ENCODE assay signal across 11 cellular contexts in genomic region chr2:23487735-23488492, GRCh38.
A peak's percentile ranks its signal among the peaks of the same experiment; 100 is the strongest.
DNase-seq lines count a peak whose midpoint lies in the region; TF ChIP-seq lines count a peak whose summit lies in the region.
"Had no signal": no experiment of that assay in that cellular context is flagged by ENCODE, and none has a peak within 500 bp of the region (broad histone marks: within the 10 kb centered on the region; RNA-seq: fewer than 3 reads in every experiment).

No MANE protein-coding gene starts in this region.

- TF ChIP-seq CTCF in AG09319 (IDR thresholded peaks at IDR 0.05; ENCODE audit: low read depth, low read length) (no peak), epithelial cell of esophagus (IDR thresholded peaks at IDR 0.05; ENCODE audit: insufficient read depth, low read depth, low read length, missing control alignments) (no peak)

- H4K20me1 ChIP-seq in GM23248 (ENCODE audit: insufficient read depth), result no peaks in the 10 kb centered on the region

- H3K9ac ChIP-seq in GM23248, result no peak overlapping the region

- 89 to 90% methylated on average over 13 to 14 of the region's 14 CpGs for WGBS in GM23248 (ENCODE audit: low coverage in 1 of 2, low lambda C conversion rate in 2 of 2, missing lambda C conversion rate in 2 of 2), 2 experiments

- H3K36me3 ChIP-seq in GM23248 (ENCODE audit: low read depth), result no peaks in the 10 kb centered on the region

- H3K79me2 ChIP-seq in GM23248 (ENCODE audit: insufficient read depth), result no peaks in the 10 kb centered on the region

- in situ Hi-C loops in GM23248 (cut with MboI), result no loop called here

- H3K27me3 ChIP-seq in GM23248 (replicated peaks; ENCODE audit: insufficient read depth), result no peaks in the 10 kb centered on the region

- H3K4me3 ChIP-seq in GM23248 (no peak overlapping the region), epithelial cell of esophagus (ENCODE audit: low read length) (no peak overlapping the region)

- H3K4me1 ChIP-seq in GM23248 (ENCODE audit: insufficient read depth), result no peaks in the 10 kb centered on the region; the same call in 1 of the 2 replicates

- no peaks in the 10 kb centered on the region for H3K9me3 ChIP-seq in GM23248 (ENCODE audit: low read depth)

- H3F3A ChIP-seq in GM23248 (ENCODE audit: insufficient read depth), result no peaks in the 10 kb centered on the region

- no peaks in the 10 kb centered on the region for H3K9me2 ChIP-seq in GM23248 (ENCODE audit: insufficient read depth)

- H3K4me2 ChIP-seq in GM23248 (ENCODE audit: unreplicated experiment), result no peak overlapping the region

- no peak overlapping the region for H2AFZ ChIP-seq in GM23248

- DNase-seq in AG09319 (ENCODE audit: extremely low read depth, low read depth), result peak; percentile 12
- DNase-seq in GM23248, result peak; percentile 19
- peak; percentile 67 for DNase-seq in OCI-M1 (lab: John Stamatoyannopoulos, UW)
- DNase-seq in epithelial cell of esophagus (ENCODE audit: low read depth), result peak; percentile 40
- DNase-seq in NCI-H1105 treated with DMSO at 0.1 percent for 48 hours (lab: John Stamatoyannopoulos, UW), result no peak
- DNase-seq in NCI-H1436 treated with DMSO at 0.1 percent for 48 hours (lab: John Stamatoyannopoulos, UW), result no peak
- no peak for DNase-seq in DMS79 treated with DMSO at 0.1 percent for 48 hours (lab: John Stamatoyannopoulos, UW)
- DNase-seq in activated naive CD4-positive, alpha-beta T cell treated with anti-CD3 and anti-CD28 coated beads, Interleukin-2, amount 50 U/mL, for 16 hours, result no peak
- DNase-seq: activated gamma-delta T cell treated with Interleukin-2 at 50 U/mL for 16 hours, NCI-H1048 had no signal

- H3K27ac ChIP-seq in GM23248, result no peak overlapping the region
- H3K27ac ChIP-seq: RWPE1 had no signal

Comparison
In these comparisons a context has a peak if more than half of its experiments do, and no peak if none do; other contexts are left out.
1. DNase-seq: peak in AG09319 (single experiment), GM23248 (single experiment), OCI-M1 (single experiment) and epithelial cell of esophagus (single experiment); none in NCI-H1105 treated with DMSO at 0.1 percent for 48 hours (single experiment), NCI-H1436 treated with DMSO at 0.1 percent for 48 hours (single experiment), DMS79 treated with DMSO at 0.1 percent for 48 hours (single experiment) and activated naive CD4-positive, alpha-beta T cell treated with anti-CD3 and anti-CD28 coated beads, Interleukin-2, amount 50 U/mL, for 16 hours (single experiment).